In the genomic region with DNA sequence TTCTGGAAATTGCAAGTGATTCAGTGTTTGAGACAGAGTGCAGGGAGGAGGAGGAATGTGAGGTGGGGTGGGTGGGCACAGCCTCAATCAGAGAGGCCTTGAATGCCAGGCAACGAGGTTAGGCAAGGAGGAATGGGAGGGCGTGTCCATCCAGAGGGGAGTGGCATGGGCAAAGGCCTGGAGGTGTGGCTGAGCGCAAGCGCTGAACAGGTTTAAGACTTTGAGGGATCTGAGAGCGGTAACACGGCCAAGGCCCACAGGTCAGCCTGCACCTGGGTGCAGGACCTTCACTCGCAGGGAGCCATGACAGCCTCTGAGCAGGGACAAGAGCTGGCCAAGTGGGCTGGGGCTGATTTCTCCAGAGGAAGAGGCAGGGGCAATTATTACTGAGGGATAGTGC, we compare ENCODE assay signal across 22 cellular contexts.
"Had no signal": no experiment of that assay in that cellular context is flagged by ENCODE, and none has a peak within 500 bp of the region (broad histone marks: within the 10 kb centered on the region; RNA-seq: fewer than 3 reads in every experiment).

No MANE protein-coding gene starts in this region.

- H3K27me3 ChIP-seq: adrenal gland, ascending aorta had no signal

- H3K27ac ChIP-seq: adrenal gland, ascending aorta, hepatocyte had no signal

- H3K4me2 ChIP-seq: hepatocyte had no signal

- H3K36me3 ChIP-seq: adrenal gland, ascending aorta had no signal

- H3K36me3 Mint-ChIP-seq: activated naive CD8-positive, alpha-beta T cell had no signal

- H3K4me1 Mint-ChIP-seq: activated B cell treated with CpG ODN at 0.5 μM for 24 hours; activated CD4-positive, alpha-beta T cell treated with anti-CD3 and anti-CD28 coated beads for 36 hours; memory B cell had no signal

- H3K4me1 ChIP-seq: adrenal gland, ascending aorta had no signal

- H3K9me3 ChIP-seq: adrenal gland, ascending aorta had no signal

- H3K27ac Mint-ChIP-seq: activated B cell treated with CpG ODN at 0.5 μM for 24 hours; activated CD4-positive, alpha-beta T cell treated with anti-CD3 and anti-CD28 coated beads for 36 hours; activated naive CD8-positive, alpha-beta T cell; activated T-helper 2 cell treated with anti-CD3 and anti-CD28 coated beads, Interferon-gamma antibody, Interleukin-2, Interleukin-4, amounts not matched to agents 10 μg/mL and 5 μg/mL and 100 μg/mL, durations not matched to agents 14 hours and 24 hours and 36 hours; memory B cell; nephron progenitor cell had no signal

- ATAC-seq: activated CD4-positive, alpha-beta T cell treated with anti-CD3 and anti-CD28 coated beads for 36 hours; activated T-cell treated with anti-CD3 and anti-CD28 coated beads, Interleukin-2, amount 50 U/mL, for 4 hours; left ventricle myocardium superior; sciatic nerve had no signal

- H3K4me3 ChIP-seq: adrenal gland, ascending aorta, hepatocyte had no signal

- H3K79me2 ChIP-seq: hepatocyte had no signal

- DNase-seq: activated B cell treated with CpG ODN at 0.5 μM for 24 hours; activated CD4-positive, alpha-beta T cell treated with anti-CD3 and anti-CD28 coated beads for 36 hours; activated CD4-positive, alpha-beta T cell treated with anti-CD3 and anti-CD28 coated beads, Interleukin-2, amount 50 U/mL, for 4 hours; activated CD8-positive, alpha-beta memory T cell treated with anti-CD3 and anti-CD28 coated beads, Interleukin-2, amount 50 U/mL, for 48 hours; activated naive CD4-positive, alpha-beta T cell; activated T-cell treated with anti-CD3 and anti-CD28 coated beads, Interleukin-2, amount 50 U/mL, for 4 hours; central memory CD4-positive, alpha-beta T cell; effector memory CD4-positive, alpha-beta T cell; foreskin melanocyte; kidney glomerular epithelial cell; left ventricle myocardium superior; nephron progenitor cell; stimulated activated CD4-positive, alpha-beta T cell treated with anti-CD3 and anti-CD28 coated beads, Interleukin-4, amount 100 ng/mL, for 1 hour; stimulated activated naive CD4-positive, alpha-beta T cell; T-helper 9 cell had no signal

- H3K4me3 Mint-ChIP-seq: activated B cell treated with CpG ODN at 0.5 μM for 24 hours; activated CD4-positive, alpha-beta T cell treated with anti-CD3 and anti-CD28 coated beads for 36 hours; activated naive CD8-positive, alpha-beta T cell; activated T-cell treated with anti-CD3 and anti-CD28 coated beads, Interleukin-2, amount 50 U/mL, for 4 hours; memory B cell; nephron progenitor cell had no signal

- H2AFZ ChIP-seq: hepatocyte had no signal

- H3K9me3 Mint-ChIP-seq: activated T-cell treated with anti-CD3 and anti-CD28 coated beads, Interleukin-2, amount 50 U/mL, for 4 hours; activated T-helper 2 cell treated with anti-CD3 and anti-CD28 coated beads, Interferon-gamma antibody, Interleukin-2, Interleukin-4, amounts not matched to agents 10 μg/mL and 5 μg/mL and 100 μg/mL, durations not matched to agents 14 hours and 24 hours and 36 hours; nephron progenitor cell had no signal
